In genomic region chr3:132445812-132446211, GRCh38 we compare ENCODE assay signal across 13 cellular contexts. TPM values are rescaled to one million over a fixed set of nuclear protein-coding genes. Genes with fewer than 3 reads are reported as not detected.
DNase-seq lines count a peak whose midpoint lies in the region; ATAC-seq and FAIRE-seq lines count a peak whose summit lies in the region.
"Had no signal": no experiment of that assay in that cellular context is flagged by ENCODE, and none has a peak within 500 bp of the region (broad histone marks: within the 10 kb centered on the region; RNA-seq: fewer than 3 reads in every experiment).

No MANE protein-coding gene starts in this region.

- H3K4me3 ChIP-seq in SJSA1, result no peak overlapping the region

- no peak overlapping the region for H3K27ac Mint-ChIP-seq in activated CD4-positive, alpha-beta T cell treated with anti-CD3 and anti-CD28 coated beads, Interleukin-2, amount 10 ng/mL, durations not matched to agents 24 days and 14 days
- H3K27ac Mint-ChIP-seq: stimulated activated naive CD8-positive, alpha-beta T cell treated with anti-CD3 and anti-CD28 coated beads, Interleukin-15, amount 100 ng/mL, for 72 hours; T-helper 1 cell treated with Interleukin-12 subunit alpha and Interleukin-12 subunit beta and Interleukin-4 antibody, amounts not matched to agents 30 μg/mL and 1 μg/mL, for 36 hours had no signal

- H3K27me3 Mint-ChIP-seq in activated CD4-positive, alpha-beta T cell treated with anti-CD3 and anti-CD28 coated beads, Interleukin-2, amount 10 ng/mL, durations not matched to agents 24 days and 14 days, result no peaks in the 10 kb centered on the region
- H3K27me3 Mint-ChIP-seq: stimulated activated naive CD8-positive, alpha-beta T cell treated with anti-CD3 and anti-CD28 coated beads, Interleukin-15, amount 100 ng/mL, for 72 hours had no signal

- ATAC-seq in HG03095 (IDR thresholded peaks at IDR 0.05; ENCODE audit: unreplicated experiment), result peak; percentile 63
- no peak for ATAC-seq in esophagus mucosa
- no peak for ATAC-seq in HG02678 (IDR thresholded peaks at IDR 0.05; ENCODE audit: unreplicated experiment)
- ATAC-seq: stimulated activated naive CD8-positive, alpha-beta T cell treated with anti-CD3 and anti-CD28 coated beads, Interleukin-15, amount 100 ng/mL, for 72 hours had no signal

- H3K4me1 Mint-ChIP-seq in activated CD4-positive, alpha-beta T cell treated with anti-CD3 and anti-CD28 coated beads, Interleukin-2, amount 10 ng/mL, durations not matched to agents 24 days and 14 days, result peaks cover 6% of the 10 kb centered on the region

- no peak for FAIRE-seq in RCC 7860 (lab: Jason Lieb, UNC)

- no peaks in the 10 kb centered on the region for H3K9me3 ChIP-seq in SJSA1 (replicated peaks)

- peaks cover 30% of the 10 kb centered on the region for H3K4me1 ChIP-seq in SJSA1 (replicated peaks)

- peak overlapping the region; percentile 62 for H3K27ac ChIP-seq in SJSA1

- no peaks in the 10 kb centered on the region for H3K27me3 ChIP-seq in SJSA1 (replicated peaks)

- H3K36me3 Mint-ChIP-seq in activated CD4-positive, alpha-beta T cell treated with anti-CD3 and anti-CD28 coated beads, Interleukin-2, amount 10 ng/mL, durations not matched to agents 24 days and 14 days (ENCODE audit: low read depth), result peaks cover 3% of the 10 kb centered on the region

- no peak overlapping the region for H3K4me3 Mint-ChIP-seq in activated CD4-positive, alpha-beta T cell treated with anti-CD3 and anti-CD28 coated beads, Interleukin-2, amount 10 ng/mL, durations not matched to agents 24 days and 14 days
- H3K4me3 Mint-ChIP-seq: stimulated activated naive CD8-positive, alpha-beta T cell treated with anti-CD3 and anti-CD28 coated beads, Interleukin-15, amount 100 ng/mL, for 72 hours; T-helper 1 cell treated with Interleukin-12 subunit alpha and Interleukin-12 subunit beta and Interleukin-4 antibody, amounts not matched to agents 30 μg/mL and 1 μg/mL, for 36 hours had no signal

- intact Hi-C loops in activated CD4-positive, alpha-beta T cell treated with anti-CD3 and anti-CD28 coated beads, Interleukin-2, amount 10 ng/mL, durations not matched to agents 24 days and 14 days (cut with micrococcal nuclease), result no loop called here

- no peaks in the 10 kb centered on the region for H3K9me3 Mint-ChIP-seq in activated CD4-positive, alpha-beta T cell treated with anti-CD3 and anti-CD28 coated beads, Interleukin-2, amount 10 ng/mL, durations not matched to agents 24 days and 14 days
- H3K9me3 Mint-ChIP-seq: stimulated activated naive CD8-positive, alpha-beta T cell treated with anti-CD3 and anti-CD28 coated beads, Interleukin-15, amount 100 ng/mL, for 72 hours; T-helper 1 cell treated with Interleukin-12 subunit alpha and Interleukin-12 subunit beta and Interleukin-4 antibody, amounts not matched to agents 30 μg/mL and 1 μg/mL, for 36 hours had no signal

- DNase-seq in AML-193 (lab: John Stamatoyannopoulos, UW) (peak; percentile 97), SJSA1 (ENCODE audit: low read depth in 1 of 2, low spot score in 2 of 2) (peak in 1 of 2 experiments; percentile 38), glomerular endothelial cell (ENCODE audit: extremely low read depth, low read depth, low spot score) (peak; percentile 22), RCC 7860 (ENCODE audit: low spot score) (no peak)
- DNase-seq in activated CD4-positive, alpha-beta T cell treated with anti-CD3 and anti-CD28 coated beads, Interleukin-2, amount 10 ng/mL, durations not matched to agents 24 days and 14 days, result no peak
- DNase-seq: Calu3; left cardiac atrium; NCI-H1436 treated with DMSO at 0.1 percent for 48 hours; stimulated activated naive CD8-positive, alpha-beta T cell treated with anti-CD3 and anti-CD28 coated beads, Interleukin-15, amount 100 ng/mL, for 72 hours had no signal

- H3K36me3 ChIP-seq in SJSA1, result peaks cover 21% of the 10 kb centered on the region

RNA-seq across cellular contexts. Expression of gene DNAJC13, which starts 28.5 kb away (rescaled TPM):
- total RNA-seq in SJSA1 (2014; rRNA removed; shearing (Covaris generic)), result 28.2 and 43.2 TPM in 2 replicates
- 40.8 and 49.9 TPM in 2 replicates for total RNA-seq in glomerular endothelial cell
- total RNA-seq in esophagus mucosa, result 22.8 TPM
- 33.6 and 34.0 TPM in 2 replicates for total RNA-seq in activated CD4-positive, alpha-beta T cell treated with anti-CD3 and anti-CD28 coated beads, Interleukin-2, amount 10 ng/mL, durations not matched to agents 24 days and 14 days

Comparison
In these comparisons a context has a peak if more than half of its experiments do, and no peak if none do; other contexts are left out.
1. DNase-seq: peak in AML-193 (2 of 2) and glomerular endothelial cell (single experiment); none in activated CD4-positive, alpha-beta T cell treated with anti-CD3 and anti-CD28 coated beads, Interleukin-2, amount 10 ng/mL, durations not matched to agents 24 days and 14 days (single experiment) and RCC 7860 (single experiment).